12 cellular contexts compared by ENCODE assay signal in genomic region chr4:78737020-78737419, GRCh38. TPM values are rescaled to one million over a fixed set of nuclear protein-coding genes. Genes with fewer than 3 reads are reported as not detected.
DNase-seq lines count a peak whose midpoint lies in the region; ATAC-seq, FAIRE-seq and TF ChIP-seq lines count a peak whose summit lies in the region.
"Had no signal": no experiment of that assay in that cellular context is flagged by ENCODE, and none has a peak within 500 bp of the region (broad histone marks: within the 10 kb centered on the region; RNA-seq: fewer than 3 reads in every experiment).

No MANE protein-coding gene starts in this region.

- TF ChIP-seq RAD21 in HepG2 (CRISPR knock-in tag; IDR thresholded peaks at IDR 0.05): no peak

- no peak for TF ChIP-seq CTCF in HepG2 (CRISPR knock-in tag; IDR thresholded peaks at IDR 0.05)

- peak; percentile 66 for ATAC-seq in GM19023 (IDR thresholded peaks at IDR 0.05; ENCODE audit: unreplicated experiment)
- ATAC-seq in HG02852 (IDR thresholded peaks at IDR 0.05; ENCODE audit: unreplicated experiment): peak; percentile 61
- ATAC-seq in HepG2: no peak
- ATAC-seq in left ventricle myocardium superior: no peak

- no peaks in the 10 kb centered on the region for H3K36me3 ChIP-seq in effector memory CD4-positive, alpha-beta T cell (ENCODE audit: control insufficient read depth, insufficient read depth, low read length)
- no peaks in the 10 kb centered on the region for H3K36me3 ChIP-seq in HepG2 (replicated peaks in 1 of 2; ENCODE audit: control insufficient read depth in 1 of 2, insufficient read depth in 2 of 2, low read length in 2 of 2)

- no peaks in the 10 kb centered on the region for H3K27me3 ChIP-seq in effector memory CD4-positive, alpha-beta T cell (replicated peaks; ENCODE audit: control insufficient read depth, insufficient read depth, low read length, poor library complexity, severe bottlenecking)
- H3K27me3 ChIP-seq in HepG2 (ENCODE audit: control insufficient read depth in 1 of 2, insufficient read depth in 2 of 2, low read length in 2 of 2): no peaks in the 10 kb centered on the region

- intact Hi-C loops in HepG2 (cut with micrococcal nuclease; ENCODE audit: unreplicated experiment): no loop called here
- intact Hi-C loops in left ventricle myocardium superior (cut with micrococcal nuclease): no loop called here

- H3K4me1 ChIP-seq in effector memory CD4-positive, alpha-beta T cell (ENCODE audit: control insufficient read depth, insufficient read depth, low read length, poor library complexity, severe bottlenecking): no peaks in the 10 kb centered on the region
- H3K4me1 ChIP-seq in HepG2 (ENCODE audit: insufficient read depth, low read length): peaks cover 9% of the 10 kb centered on the region

- no peak for TF ChIP-seq POLR2A in HepG2 (IDR thresholded peaks at IDR 0.05; ENCODE audit: insufficient read depth in 1 of 2, low read depth in 2 of 2, low read length in 2 of 2)

- CTCF ChIA-PET in HepG2 (lab: Yijun Ruan, JAX; ENCODE audit: low intra/inter-chr PET ratio, low total read pairs): no interaction called here

- no peak overlapping the region for H3K27ac ChIP-seq in effector memory CD4-positive, alpha-beta T cell (ENCODE audit: insufficient read depth, low read length, poor library complexity, severe bottlenecking)
- H3K27ac ChIP-seq in HepG2 (ENCODE audit: extremely low read length, insufficient read depth, low read length): no peak overlapping the region

- H3K9me3 ChIP-seq in effector memory CD4-positive, alpha-beta T cell (ENCODE audit: control insufficient read depth, low read length): no peaks in the 10 kb centered on the region
- H3K9me3 ChIP-seq in HepG2 (ENCODE audit: low read length): no peaks in the 10 kb centered on the region

- in situ Hi-C loops in HepG2 (cut with HindIII; ENCODE audit: extremely low pct_ligation_motif_present, low pct_unique_long_range_greater_than_20kb): no loop called here

- TF ChIP-seq EP300 in HepG2 (IDR thresholded peaks at IDR 0.05; ENCODE audit: low read depth in 2 of 2, low read length in 2 of 2): no peak
- TF ChIP-seq EP300 in HepG2 (CRISPR knock-in tag; IDR thresholded peaks at IDR 0.05; ENCODE audit: borderline replicate concordance): no peak

- no peak for FAIRE-seq in HepG2 (lab: Jason Lieb, UNC)

- no TSS peak for BruUV-seq in HepG2 (replicated peaks; lab: Mats Ljungman, UMichigan)

- no peaks in the 10 kb centered on the region for H4K20me1 ChIP-seq in HepG2 (ENCODE audit: insufficient read depth, low read length)

- no peak overlapping the region for H2AFZ ChIP-seq in HepG2 (ENCODE audit: low read length)

- no peak overlapping the region for H3K4me2 ChIP-seq in HepG2 (ENCODE audit: low read depth, low read length)

- no peaks in the 10 kb centered on the region for H3K79me2 ChIP-seq in HepG2 (ENCODE audit: insufficient read depth, low read length)

- DNase-seq in Ammon's horn (ENCODE audit: low spot score): peak; percentile 58
- peak; percentile 38 to 60 for DNase-seq in Kasumi-1 (lab: John Stamatoyannopoulos, UW)
- no peak for DNase-seq in effector memory CD4-positive, alpha-beta T cell
- no peak for DNase-seq in HepG2 (ENCODE audit: low spot score)
- no peak for DNase-seq in left ventricle myocardium superior
- DNase-seq in NCI-H1048 (lab: John Stamatoyannopoulos, UW): no peak
- DNase-seq: dermis blood vessel endothelial cell, DMS 273 treated with DMSO at 0.1 percent for 48 hours, NCI-H146, nephron progenitor cell had no signal

- POLR2A ChIA-PET in HepG2 (lab: Yijun Ruan, JAX): no interaction called here

- WGBS in HepG2 (ENCODE audit: low lambda C conversion rate): 65% methylated on average over 1 of the region's 1 CpG

- no peak overlapping the region for H3K9ac ChIP-seq in HepG2 (ENCODE audit: insufficient read depth, low read depth, low read length)

- H3K4me3 ChIP-seq in effector memory CD4-positive, alpha-beta T cell (ENCODE audit: insufficient read depth, low read depth, low read length, poor library complexity, severe bottlenecking): no peak overlapping the region
- no peak overlapping the region for H3K4me3 ChIP-seq in HepG2 (replicated peaks in 1 of 3; ENCODE audit: insufficient read depth in 1 of 3, low read depth in 2 of 3, low read length in 3 of 3)

TF ChIP-seq in HepG2, 621 proteins besides CTCF, POLR2A, EP300 and RAD21:
- TF ChIP-seq JARID2 (CRISPR knock-in tag; IDR thresholded peaks at IDR 0.05; ENCODE audit: insufficient replicate concordance): no peak
TF ChIP-seq in HepG2: peak in this region for 0.

RNA-seq across cellular contexts. Expression of gene BMP2K, which starts 39.1 kb away (rescaled TPM):
- 15.2 and 15.4 TPM in 2 replicates for total RNA-seq in HepG2 (2016; rRNA removed; fragmentation: Illumina TruSeq; extraction: Trizol)
- 10.8 and 11.6 TPM in 2 replicates for total RNA-seq in HepG2 (2016; cell fraction: cytosol; rRNA removed; fragmentation: Illumina TruSeq; extraction: Trizol; ENCODE audit: low read depth)
- total RNA-seq in HepG2 (2016; cell fraction: insoluble cytoplasmic fraction; rRNA removed; fragmentation: Illumina TruSeq; extraction: Trizol): 15.3 and 16.6 TPM in 2 replicates
- 13.6 and 14.1 TPM in 2 replicates for total RNA-seq in HepG2 (2016; cell fraction: membrane; rRNA removed; fragmentation: Illumina TruSeq; extraction: Trizol)
- total RNA-seq in HepG2 (2016; cell fraction: nucleus; rRNA removed; fragmentation: Illumina TruSeq; extraction: Trizol): 24.2 and 28.7 TPM in 2 replicates
- polyA plus RNA-seq in HepG2 (2011; rRNA removed): 8.4 and 8.6 TPM in 2 replicates
- 2.6 and 4.6 TPM in 2 replicates for polyA plus RNA-seq in HepG2 (2011; cell fraction: cytosol; rRNA removed)
- polyA plus RNA-seq in HepG2 (2011; cell fraction: nucleus; rRNA removed): 8.0 and 11.5 TPM in 2 replicates
- polyA plus RNA-seq in HepG2 (2012): 5.8 and 6.0 TPM in 2 replicates
- 1.8 and 2.2 TPM in 2 replicates for polyA plus RNA-seq in HepG2 (2016; cell fraction: cytosol; fragmentation: Illumina TruSeq; extraction: Trizol; ENCODE audit: low read depth)
- polyA plus RNA-seq in HepG2 (2016; cell fraction: insoluble cytoplasmic fraction; fragmentation: Illumina TruSeq; extraction: Trizol; ENCODE audit: low read depth): 13.3 and 15.6 TPM in 2 replicates
- 5.5 and 6.9 TPM in 2 replicates for polyA plus RNA-seq in HepG2 (2016; cell fraction: membrane; fragmentation: Illumina TruSeq; extraction: Trizol; ENCODE audit: low read depth)
- 13.3 and 15.9 TPM in 2 replicates for polyA plus RNA-seq in HepG2 (2016; cell fraction: nucleus; fragmentation: Illumina TruSeq; extraction: Trizol; ENCODE audit: insufficient read depth, low read depth)
- 13.4 and 13.5 TPM in 2 replicates for polyA minus RNA-seq in HepG2 (2011; rRNA and poly(A)+ RNA removed; ENCODE audit: low replicate concordance)
- 6.9 and 8.5 TPM in 2 replicates for polyA minus RNA-seq in HepG2 (2011; cell fraction: cytosol; rRNA and poly(A)+ RNA removed)
- polyA minus RNA-seq in HepG2 (2011; cell fraction: nucleus; rRNA and poly(A)+ RNA removed): 56.5 and 68.0 TPM in 2 replicates
- 38.7 TPM for total RNA-seq in left ventricle myocardium superior

Comparison
In these comparisons a context has a peak if more than half of its experiments do, and no peak if none do; other contexts are left out.
1. DNase-seq: peak in Ammon's horn (single experiment) and Kasumi-1 (2 of 2); none in effector memory CD4-positive, alpha-beta T cell (0 of 3), HepG2 (single experiment), left ventricle myocardium superior (single experiment) and NCI-H1048 (single experiment).
2. ATAC-seq: peak in GM19023 (single experiment) and HG02852 (single experiment); none in HepG2 (single experiment) and left ventricle myocardium superior (single experiment).